8 cellular contexts compared by ENCODE assay signal in the genomic region with DNA sequence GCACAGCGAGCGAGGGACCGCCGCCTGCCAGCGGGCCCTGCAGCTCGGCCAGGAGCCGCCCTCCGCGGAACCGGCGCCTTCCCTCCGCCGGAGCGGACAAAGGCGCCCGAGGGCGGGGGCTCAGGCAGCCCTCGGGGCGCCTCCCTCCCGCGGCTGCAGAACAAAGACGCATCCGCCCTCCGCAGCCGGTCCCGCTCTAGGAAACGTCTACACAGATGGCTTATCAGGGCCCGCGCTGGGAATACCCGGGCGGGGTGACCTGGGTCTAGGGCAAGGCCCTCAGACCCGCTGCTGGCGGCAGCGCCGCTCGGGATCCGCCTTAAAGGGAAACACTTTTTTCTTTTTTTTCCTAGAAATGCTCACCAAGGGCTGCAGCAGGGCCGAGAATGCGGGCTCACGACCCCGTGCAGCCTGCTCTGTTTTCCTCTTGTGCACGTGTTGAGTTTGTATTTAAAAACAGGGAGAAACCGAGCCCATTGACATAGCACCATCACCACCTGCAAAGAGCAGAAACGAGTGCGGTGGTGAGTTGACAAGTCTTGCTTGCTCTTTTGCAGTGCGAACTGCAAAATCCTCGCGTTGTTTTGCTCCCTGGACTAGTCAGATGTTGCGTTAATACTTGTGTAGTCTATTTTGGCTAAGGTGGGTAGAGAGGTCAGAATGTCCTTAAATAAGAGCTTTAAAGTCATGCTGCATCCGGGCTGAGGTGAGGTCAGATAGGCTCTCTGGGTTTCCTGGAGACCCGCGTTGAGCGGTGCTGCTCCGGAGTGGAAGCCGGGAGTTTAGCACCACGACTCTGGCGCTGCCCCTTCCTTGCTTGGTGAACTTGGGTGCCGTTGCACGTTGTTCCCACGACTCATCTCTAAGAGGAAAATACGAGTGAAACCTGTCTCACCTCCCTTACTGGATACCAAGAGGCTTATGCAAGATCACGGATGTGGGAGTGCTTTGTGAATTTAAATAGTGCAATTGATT. TPM values are rescaled to one million over a fixed set of nuclear protein-coding genes. Genes with fewer than 3 reads are reported as not detected.
A peak's percentile ranks its signal among the peaks of the same experiment; 100 is the strongest.
DNase-seq lines count a peak whose midpoint lies in the region; ATAC-seq and TF ChIP-seq lines count a peak whose summit lies in the region.

No MANE protein-coding gene starts in this region.

- H3K4me1 ChIP-seq in right lobe of liver, result peaks cover 0 to 16% (median 4%) of the 10 kb centered on the region in 4 donors

- no peaks in the 10 kb centered on the region for H3K36me3 Mint-ChIP-seq in activated CD4-positive, alpha-beta T cell treated with anti-CD3 and anti-CD28 coated beads for 36 hours (ENCODE audit: low read depth)
- peaks cover 6% of the 10 kb centered on the region for H3K36me3 Mint-ChIP-seq in dendritic cell treated with granulocyte-macrophage colony-stimulating factor and Interleukin-4, amounts not matched to agents 40 ng/mL and 50 ng/mL, for 4 days (ENCODE audit: low read depth)

- no peaks in the 10 kb centered on the region for H3K9me3 ChIP-seq in right lobe of liver

- H3K4me3 ChIP-seq in right lobe of liver, result peak overlapping the region; percentile 57 to 74 (median 64)

- no peak for TF ChIP-seq POLR2A in right lobe of liver (IDR thresholded peaks at IDR 0.05)

- ATAC-seq in HG02981 (IDR thresholded peaks at IDR 0.05; ENCODE audit: unreplicated experiment), result peak; percentile 22
- ATAC-seq in activated CD4-positive, alpha-beta T cell treated with anti-CD3 and anti-CD28 coated beads for 36 hours, result peak; percentile 17
- peak; percentile 26 to 44 (median 34) for ATAC-seq in right lobe of liver

- H3K27me3 Mint-ChIP-seq in activated CD4-positive, alpha-beta T cell treated with anti-CD3 and anti-CD28 coated beads for 36 hours, result peaks cover 25% of the 10 kb centered on the region
- peaks cover 56% of the 10 kb centered on the region for H3K27me3 Mint-ChIP-seq in dendritic cell treated with granulocyte-macrophage colony-stimulating factor and Interleukin-4, amounts not matched to agents 40 ng/mL and 50 ng/mL, for 4 days

- POLR2A ChIA-PET in activated CD4-positive, alpha-beta T cell treated with anti-CD3 and anti-CD28 coated beads for 36 hours (lab: Charles Lee), result no interaction called here

- intact Hi-C loops in activated CD4-positive, alpha-beta T cell treated with anti-CD3 and anti-CD28 coated beads for 36 hours (cut with DNase I, micrococcal nuclease), result loop anchor here (1.0 to 10.0 kb wide), 11 partner anchors 113 to 724 kb away; a partner anchor contains a TSS
- intact Hi-C loops in dendritic cell treated with granulocyte-macrophage colony-stimulating factor and Interleukin-4, amounts not matched to agents 40 ng/mL and 50 ng/mL, for 4 days (cut with micrococcal nuclease), result loop anchor here (2.0 to 10.0 kb wide), 4 partner anchors 139 to 377 kb away; a partner anchor contains a TSS
- intact Hi-C loops in right lobe of liver (cut with DNase I), result no loop called here

- H3K4me3 Mint-ChIP-seq in activated CD4-positive, alpha-beta T cell treated with anti-CD3 and anti-CD28 coated beads for 36 hours, result peak overlapping the region; percentile 71
- peak overlapping the region; percentile 88 for H3K4me3 Mint-ChIP-seq in dendritic cell treated with granulocyte-macrophage colony-stimulating factor and Interleukin-4, amounts not matched to agents 40 ng/mL and 50 ng/mL, for 4 days

- CTCF ChIA-PET in activated CD4-positive, alpha-beta T cell treated with anti-CD3 and anti-CD28 coated beads for 36 hours (lab: Charles Lee), result interaction anchor here (0.6 to 1.5 kb wide), 4 partner anchors 11 to 329 kb away, joined by 3 to 5 read pairs (median 4); no protein-coding TSS in a partner anchor

- H3K9me3 Mint-ChIP-seq in activated CD4-positive, alpha-beta T cell treated with anti-CD3 and anti-CD28 coated beads for 36 hours (ENCODE audit: low read depth), result no peaks in the 10 kb centered on the region
- H3K9me3 Mint-ChIP-seq in dendritic cell treated with granulocyte-macrophage colony-stimulating factor and Interleukin-4, amounts not matched to agents 40 ng/mL and 50 ng/mL, for 4 days, result no peaks in the 10 kb centered on the region

- DNase-seq in NCI-H187 (lab: John Stamatoyannopoulos, UW) (peak; percentile 28 to 58), NCI-H187 treated with DMSO at 0.1 percent for 48 hours (lab: John Stamatoyannopoulos, UW) (no peak), NCI-H2107 treated with DMSO at 0.1 percent for 48 hours (lab: John Stamatoyannopoulos, UW; ENCODE audit: unreplicated experiment) (peak; percentile 29), right lobe of liver (peak; percentile 80 to 83 (median 81))
- DNase-seq in activated CD4-positive, alpha-beta T cell treated with anti-CD3 and anti-CD28 coated beads for 36 hours, result peak; percentile 66
- peak; percentile 15 to 41 for DNase-seq in stimulated activated CD4-positive, alpha-beta T cell treated with anti-CD3 and anti-CD28 coated beads, Interleukin-4, amount 100 ng/mL, for 48 hours (ENCODE audit: low read depth in 2 of 2)

- peak overlapping the region; percentile 57 to 80 (median 69) for H3K27ac ChIP-seq in right lobe of liver

- no peaks in the 10 kb centered on the region for H3K27me3 ChIP-seq in right lobe of liver

- H3K36me3 ChIP-seq in right lobe of liver, result no peaks in the 10 kb centered on the region

- WGBS in right lobe of liver (ENCODE audit: insufficient coverage, low coverage, low lambda C conversion rate, missing lambda C conversion rate), result 1% methylated on average over 42 of the region's 62 CpGs

- no peak for TF ChIP-seq CTCF in right lobe of liver (IDR thresholded peaks at IDR 0.05)

- peak overlapping the region; percentile 77 for H3K27ac Mint-ChIP-seq in activated CD4-positive, alpha-beta T cell treated with anti-CD3 and anti-CD28 coated beads for 36 hours
- peak overlapping the region; percentile 94 for H3K27ac Mint-ChIP-seq in dendritic cell treated with granulocyte-macrophage colony-stimulating factor and Interleukin-4, amounts not matched to agents 40 ng/mL and 50 ng/mL, for 4 days

- peaks cover 14% of the 10 kb centered on the region for H3K4me1 Mint-ChIP-seq in activated CD4-positive, alpha-beta T cell treated with anti-CD3 and anti-CD28 coated beads for 36 hours
- H3K4me1 Mint-ChIP-seq in dendritic cell treated with granulocyte-macrophage colony-stimulating factor and Interleukin-4, amounts not matched to agents 40 ng/mL and 50 ng/mL, for 4 days (ENCODE audit: low read depth), result peaks cover 37% of the 10 kb centered on the region

RNA-seq across cellular contexts. Expression of a gene that starts 1.1 kb away (rescaled TPM):
- 10 to 100 TPM in 1 of 2 experiments, 1 to 10 TPM in 1; 9.3 to 10.9 TPM for total RNA-seq in activated CD4-positive, alpha-beta T cell treated with anti-CD3 and anti-CD28 coated beads for 36 hours
- total RNA-seq in right lobe of liver, result 10 to 100 TPM in 3 of 6 experiments, 1 to 10 TPM in 3; 6.4 to 18.1 (median 11.1) TPM

RNA-seq across cellular contexts. Expression of a gene that starts 41.7 kb away (rescaled TPM):
- under 1 TPM; 0.30 to 0.41 TPM for total RNA-seq in activated CD4-positive, alpha-beta T cell treated with anti-CD3 and anti-CD28 coated beads for 36 hours
- 1 to 10 TPM in 2 of 6 experiments, under 1 TPM in 4; 0.19 to 1.4 (median 0.65) TPM for total RNA-seq in right lobe of liver

Comparison
In these comparisons a context has a peak if more than half of its experiments do, and no peak if none do; other contexts are left out.
1. intact Hi-C loops: an anchor here in activated CD4-positive, alpha-beta T cell treated with anti-CD3 and anti-CD28 coated beads for 36 hours (1.0 to 10.0 kb wide) and dendritic cell treated with granulocyte-macrophage colony-stimulating factor and Interleukin-4, amounts not matched to agents 40 ng/mL and 50 ng/mL, for 4 days (2.0 to 10.0 kb wide); none called in right lobe of liver.